Comparison of ENCODE assay signal across 9 cellular contexts in the genomic region with DNA sequence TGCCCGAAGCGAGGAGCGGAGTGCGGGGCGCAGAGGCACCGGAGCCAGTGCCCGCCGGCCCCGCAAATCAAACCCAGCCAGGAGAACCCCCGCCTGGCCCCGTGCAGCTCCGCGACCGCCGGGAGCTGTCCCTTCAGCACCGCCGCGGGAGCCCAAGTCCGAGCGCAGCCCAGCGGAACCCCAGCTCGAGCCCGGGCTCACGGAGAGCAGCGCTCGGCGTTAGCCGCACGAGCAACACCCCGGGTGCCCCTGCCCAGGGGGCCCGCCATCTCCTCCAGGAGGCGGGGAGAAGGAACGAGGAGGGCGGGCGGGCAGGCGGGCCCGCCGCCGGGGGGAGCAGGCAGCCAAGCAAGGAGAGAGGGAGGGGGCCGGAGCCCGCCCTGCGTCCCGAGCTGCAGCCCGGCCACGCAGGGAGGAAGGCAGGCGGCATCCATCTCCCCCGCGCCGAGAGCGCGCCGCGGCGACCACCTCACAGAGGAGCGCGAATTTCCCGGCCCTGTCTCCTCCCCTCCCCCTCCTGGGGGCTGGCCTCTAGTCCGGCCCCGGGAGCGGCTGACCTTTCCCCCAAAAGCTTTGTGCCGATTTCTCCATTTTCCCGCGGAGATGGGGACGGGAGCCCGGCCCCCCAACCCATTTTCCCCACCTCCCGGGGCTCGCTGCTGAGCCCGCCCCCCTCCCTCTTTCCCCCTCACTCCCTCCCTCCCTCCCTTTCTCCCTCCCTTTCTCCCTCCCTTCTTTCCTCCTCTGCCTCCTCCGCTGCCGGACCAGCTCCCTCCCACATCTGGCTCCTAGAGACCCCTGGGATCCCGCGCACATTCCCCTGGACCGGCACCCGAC. TPM values are rescaled to one million over a fixed set of nuclear protein-coding genes. Genes with fewer than 3 reads are reported as not detected.
DNase-seq lines count a peak whose midpoint lies in the region; ATAC-seq and TF ChIP-seq lines count a peak whose summit lies in the region.
"Had no signal": no experiment of that assay in that cellular context is flagged by ENCODE, and none has a peak within 500 bp of the region (broad histone marks: within the 10 kb centered on the region; RNA-seq: fewer than 3 reads in every experiment).

No MANE protein-coding gene starts in this region.

- H3K27me3 ChIP-seq in neural progenitor cell, result peaks cover 69% of the 10 kb centered on the region
- H3K27me3 ChIP-seq in upper lobe of right lung, result peaks cover 67% of the 10 kb centered on the region

- intact Hi-C loops in upper lobe of right lung (cut with DNase I), result no loop called here

- H3K4me1 ChIP-seq in neural progenitor cell (peaks cover 23% of the 10 kb centered on the region), upper lobe of right lung (peaks cover 3% of the 10 kb centered on the region)

- peaks cover 16% of the 10 kb centered on the region for H3K27me3 Mint-ChIP-seq in neural progenitor cell (ENCODE audit: insufficient read depth, low read depth)

- H3K36me3 ChIP-seq in neural progenitor cell (no peaks in the 10 kb centered on the region), upper lobe of right lung (no peaks in the 10 kb centered on the region)

- H3K4me3 ChIP-seq in foreskin fibroblast (ENCODE audit: low read depth in 1 of 2, low read length in 2 of 2), result peak overlapping the region in 1 of 2 donors; percentile 11
- H3K4me3 ChIP-seq in neural progenitor cell, result peak overlapping the region; percentile 65
- H3K4me3 ChIP-seq in upper lobe of right lung, result peak overlapping the region; percentile 21

- no peaks in the 10 kb centered on the region for H3K36me3 Mint-ChIP-seq in neural progenitor cell
- H3K36me3 Mint-ChIP-seq: CD4-positive, alpha-beta memory T cell had no signal

- H3K27ac Mint-ChIP-seq in neural progenitor cell, result no peak overlapping the region
- H3K27ac Mint-ChIP-seq: CD4-positive, alpha-beta memory T cell had no signal

- H3K9me3 Mint-ChIP-seq in neural progenitor cell, result no peaks in the 10 kb centered on the region

- H3K9me3 ChIP-seq in neural progenitor cell (ENCODE audit: low read depth), result no peaks in the 10 kb centered on the region
- no peaks in the 10 kb centered on the region for H3K9me3 ChIP-seq in upper lobe of right lung

- H3K27ac ChIP-seq in neural progenitor cell (no peak overlapping the region), upper lobe of right lung (no peak overlapping the region)

- TF ChIP-seq CTCF in foreskin fibroblast (IDR thresholded peaks at IDR 0.05; ENCODE audit: low read depth, low read length) (no peak), neural progenitor cell (IDR thresholded peaks at IDR 0.05) (no peak), upper lobe of right lung (IDR thresholded peaks at IDR 0.05) (no peak)

- peak overlapping the region; percentile 91 for H3K4me2 ChIP-seq in neural progenitor cell

- peak overlapping the region; percentile 74 for H3K4me3 Mint-ChIP-seq in neural progenitor cell

- peaks cover 44% of the 10 kb centered on the region for H4K20me1 ChIP-seq in neural progenitor cell (ENCODE audit: low read depth)

- H3F3A ChIP-seq in neural progenitor cell (ENCODE audit: low read depth), result peaks cover 11% of the 10 kb centered on the region

- H3K9ac ChIP-seq in neural progenitor cell, result no peak overlapping the region

- peaks cover 20% of the 10 kb centered on the region for H3K4me1 Mint-ChIP-seq in neural progenitor cell

- H2AFZ ChIP-seq in neural progenitor cell (replicated peaks), result no peak overlapping the region

- ATAC-seq in upper lobe of right lung (peak; percentile 80), GM21367 (IDR thresholded peaks at IDR 0.05; ENCODE audit: unreplicated experiment) (no peak)

- DNase-seq in NCI-H510A (lab: John Stamatoyannopoulos, UW) (peak; percentile 20), NCI-H510A treated with DMSO at 0.1 percent for 48 hours (lab: John Stamatoyannopoulos, UW) (no peak), M059J (ENCODE audit: low read depth) (peak; percentile 71), activated T-cell treated with anti-CD3 and anti-CD28 coated beads for 48 hours (ENCODE audit: low read depth) (peak; percentile 45), foreskin fibroblast (peak; percentile 69 to 89), neural progenitor cell (ENCODE audit: low spot score) (peak; percentile 94), upper lobe of right lung (peak; percentile 84)

- H3K79me2 ChIP-seq in neural progenitor cell (ENCODE audit: low read depth), result no peaks in the 10 kb centered on the region

RNA-seq across cellular contexts. Expression of gene KCNC1, which starts 0.6 kb away (rescaled TPM):
- not detected in 2 replicates for total RNA-seq in M059J (2014; rRNA removed; shearing (Covaris generic))
- total RNA-seq in neural progenitor cell (ENCODE audit: low replicate concordance), result 0.04 and 0.59 TPM in 2 replicates
- not detected for total RNA-seq in upper lobe of right lung
- total RNA-seq: CD4-positive, alpha-beta memory T cell had no signal

RNA-seq across cellular contexts. Expression of gene MYOD1, which starts 15.8 kb away (rescaled TPM):
- total RNA-seq in M059J (2014; rRNA removed; shearing (Covaris generic)), result 0.05 and 0.12 TPM in 2 replicates
- total RNA-seq in neural progenitor cell (ENCODE audit: low replicate concordance) (not detected in 2 replicates), upper lobe of right lung (not detected)
- total RNA-seq: CD4-positive, alpha-beta memory T cell had no signal
